Comparison of ENCODE assay signal across 10 cellular contexts in the genomic region with DNA sequence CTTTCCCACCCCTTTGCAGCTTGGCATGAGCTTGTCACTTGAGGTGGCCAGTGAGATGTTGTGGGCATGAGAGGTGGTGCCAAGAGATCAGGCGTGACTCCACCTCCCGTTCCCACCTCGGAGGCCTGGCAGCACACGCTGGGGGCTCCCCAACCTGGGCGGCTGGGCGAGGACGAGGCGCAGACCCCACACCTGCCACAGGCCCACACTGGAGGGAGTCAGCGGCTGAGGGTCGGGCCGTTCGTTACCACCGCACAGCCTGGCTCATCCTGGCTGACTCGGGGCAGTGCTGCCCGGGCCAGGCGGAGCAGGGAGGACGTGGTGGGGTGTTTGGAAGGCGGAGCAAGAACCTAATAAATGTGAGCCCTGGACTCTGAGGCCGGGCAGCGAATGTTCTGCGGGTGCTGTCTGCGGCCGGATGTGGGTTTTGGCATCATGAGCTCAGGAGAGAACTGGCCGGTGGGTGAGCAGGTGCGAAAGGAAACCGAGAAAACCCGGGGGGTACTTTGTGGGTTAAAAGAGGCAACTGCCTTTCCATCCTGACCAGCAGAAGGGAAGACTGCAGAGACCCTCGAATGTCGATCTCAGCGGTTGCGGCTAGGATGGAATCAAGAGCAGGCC.
DNase-seq lines count a peak whose midpoint lies in the region; ATAC-seq and TF ChIP-seq lines count a peak whose summit lies in the region.
"Had no signal": no experiment of that assay in that cellular context is flagged by ENCODE, and none has a peak within 500 bp of the region (broad histone marks: within the 10 kb centered on the region; RNA-seq: fewer than 3 reads in every experiment).

No MANE protein-coding gene starts in this region.

- peaks cover 2% of the 10 kb centered on the region for H3K27me3 Mint-ChIP-seq in activated naive CD8-positive, alpha-beta T cell treated with anti-CD3 and anti-CD28 coated beads, Interleukin-2, amount 50 U/mL, for 24 hours

- peak; percentile 78 for DNase-seq in GM12865 (ENCODE audit: low read depth)
- peak; percentile 55 for DNase-seq in activated naive CD8-positive, alpha-beta T cell treated with anti-CD3 and anti-CD28 coated beads, Interleukin-2, amount 50 U/mL, for 24 hours
- DNase-seq in DMS79 treated with DMSO at 0.1 percent for 48 hours (lab: John Stamatoyannopoulos, UW) = no peak
- DNase-seq in SKM-1 (lab: John Stamatoyannopoulos, UW; ENCODE audit: unreplicated experiment) = no peak
- DNase-seq: NCI-H1694, NCI-H82 had no signal

- no peaks in the 10 kb centered on the region for H3K36me3 Mint-ChIP-seq in activated naive CD8-positive, alpha-beta T cell treated with anti-CD3 and anti-CD28 coated beads, Interleukin-2, amount 50 U/mL, for 24 hours (ENCODE audit: low read depth)

- no peaks in the 10 kb centered on the region for H3K9me3 ChIP-seq in neutrophil
- H3K9me3 ChIP-seq: esophagus muscularis mucosa had no signal

- peaks cover 76% of the 10 kb centered on the region for H3K4me1 Mint-ChIP-seq in activated naive CD8-positive, alpha-beta T cell treated with anti-CD3 and anti-CD28 coated beads, Interleukin-2, amount 50 U/mL, for 24 hours

- peak overlapping the region; percentile 23 for H3K4me3 Mint-ChIP-seq in activated naive CD8-positive, alpha-beta T cell treated with anti-CD3 and anti-CD28 coated beads, Interleukin-2, amount 50 U/mL, for 24 hours

- no peaks in the 10 kb centered on the region for H3K9me3 Mint-ChIP-seq in activated naive CD8-positive, alpha-beta T cell treated with anti-CD3 and anti-CD28 coated beads, Interleukin-2, amount 50 U/mL, for 24 hours

- no peak overlapping the region for H2AFZ ChIP-seq in KMS-11 (ENCODE audit: low read depth)

- peak overlapping the region; percentile 52 for H3K4me2 ChIP-seq in KMS-11

- H3K27ac Mint-ChIP-seq in activated naive CD8-positive, alpha-beta T cell treated with anti-CD3 and anti-CD28 coated beads, Interleukin-2, amount 50 U/mL, for 24 hours = peak overlapping the region; percentile 75

- H4K20me1 ChIP-seq in KMS-11 (ENCODE audit: insufficient read depth) = no peaks in the 10 kb centered on the region

- H3K27me3 ChIP-seq in KMS-11 (ENCODE audit: insufficient read depth, low read depth) (peaks cover 74% of the 10 kb centered on the region), neutrophil (no peaks in the 10 kb centered on the region)
- H3K27me3 ChIP-seq: esophagus muscularis mucosa had no signal

- TF ChIP-seq CTCF in GM12865 (IDR thresholded peaks at IDR 0.05; ENCODE audit: insufficient read depth, low read depth, low read length, missing control alignments) (no peak), KMS-11 (conservative IDR thresholded peaks at IDR 0.05; ENCODE audit: low read depth, low read length) (no peak), neutrophil (IDR thresholded peaks at IDR 0.05) (no peak)

- ATAC-seq in activated naive CD8-positive, alpha-beta T cell treated with anti-CD3 and anti-CD28 coated beads, Interleukin-2, amount 50 U/mL, for 24 hours = no peak
- ATAC-seq in HG03354 (IDR thresholded peaks at IDR 0.05; ENCODE audit: poor library complexity, severe bottlenecking, unreplicated experiment) = no peak

- no peaks in the 10 kb centered on the region for H3K36me3 ChIP-seq in KMS-11 (ENCODE audit: insufficient read depth)
- no peaks in the 10 kb centered on the region for H3K36me3 ChIP-seq in neutrophil
- H3K36me3 ChIP-seq: esophagus muscularis mucosa had no signal

- H3K9ac ChIP-seq in KMS-11 = no peak overlapping the region

- no peak overlapping the region for H3K27ac ChIP-seq in KMS-11
- H3K27ac ChIP-seq in neutrophil = peak overlapping the region; percentile 13
- H3K27ac ChIP-seq: esophagus muscularis mucosa had no signal

- peaks cover 38% of the 10 kb centered on the region for H3K4me1 ChIP-seq in KMS-11 (ENCODE audit: low read depth, poor library complexity, severe bottlenecking)
- H3K4me1 ChIP-seq in neutrophil (ENCODE audit: control insufficient read depth in 1 of 2, insufficient read depth in 1 of 2, low read depth in 1 of 2, low read length in 1 of 2) = peaks cover 41 to 64% of the 10 kb centered on the region in 2 experiments

- H3K4me3 ChIP-seq in GM12865 (ENCODE audit: low read depth, low read length) (no peak overlapping the region), KMS-11 (IDR thresholded peaks at IDR 0.05; ENCODE audit: insufficient read depth, low read depth, low read length) (no peak overlapping the region), neutrophil (ENCODE audit: low read depth in 1 of 2, low read length in 1 of 2) (peak overlapping the region in 1 of 2 experiments; percentile 36)
- H3K4me3 ChIP-seq: esophagus muscularis mucosa had no signal

- no peaks in the 10 kb centered on the region for H3K79me2 ChIP-seq in KMS-11 (ENCODE audit: insufficient read depth, low read depth)

Comparison
In these comparisons a context has a peak if more than half of its experiments do, and no peak if none do; other contexts are left out.
1. DNase-seq: peak in GM12865 (single experiment) and activated naive CD8-positive, alpha-beta T cell treated with anti-CD3 and anti-CD28 coated beads, Interleukin-2, amount 50 U/mL, for 24 hours (single experiment); none in DMS79 treated with DMSO at 0.1 percent for 48 hours (single experiment) and SKM-1 (single experiment).